Comparison of ENCODE assay signal across 10 cellular contexts in genomic region chr19:13132471-13133166, GRCh38. TPM values are rescaled to one million over a fixed set of nuclear protein-coding genes. Genes with fewer than 3 reads are reported as not detected.
A peak's percentile ranks its signal among the peaks of the same experiment; 100 is the strongest.
DNase-seq lines count a peak whose midpoint lies in the region; ATAC-seq, FAIRE-seq and TF ChIP-seq lines count a peak whose summit lies in the region.
"Had no signal": no experiment of that assay in that cellular context is flagged by ENCODE, and none has a peak within 500 bp of the region (broad histone marks: within the 10 kb centered on the region; RNA-seq: fewer than 3 reads in every experiment).

No MANE protein-coding gene starts in this region.

- CTCF ChIA-PET in activated naive CD4-positive, alpha-beta T cell treated with anti-CD3 and anti-CD28 coated beads for 36 hours (lab: Charles Lee), result interaction anchor here (0.6 to 1.4 kb wide), 3 partner anchors 24 to 33 kb away, joined by 3 to 4 read pairs (median 4); no protein-coding TSS in a partner anchor

- H3K27ac ChIP-seq in body of pancreas, result no peak overlapping the region
- H3K27ac ChIP-seq: C4-2B, VCaP had no signal

- no peak overlapping the region for H3K4me3 Mint-ChIP-seq in activated naive CD4-positive, alpha-beta T cell treated with anti-CD3 and anti-CD28 coated beads for 36 hours
- H3K4me3 Mint-ChIP-seq in memory B cell, result no peak overlapping the region

- in situ Hi-C loops in GM13976 (cut with MboI; ENCODE audit: low sequenced_read_pairs, unreplicated experiment), result no loop called here

- H3K4me1 Mint-ChIP-seq in activated naive CD4-positive, alpha-beta T cell treated with anti-CD3 and anti-CD28 coated beads for 36 hours (ENCODE audit: low read depth), result peaks cover 38% of the 10 kb centered on the region
- H3K4me1 Mint-ChIP-seq in memory B cell, result peaks cover 9% of the 10 kb centered on the region

- no peaks in the 10 kb centered on the region for H3K9me3 ChIP-seq in body of pancreas

- no peak for ATAC-seq in memory B cell (ENCODE audit: low read depth)
- ATAC-seq in body of pancreas, result no peak

- no peaks in the 10 kb centered on the region for H3K27me3 Mint-ChIP-seq in activated naive CD4-positive, alpha-beta T cell treated with anti-CD3 and anti-CD28 coated beads for 36 hours (ENCODE audit: low read depth)
- H3K27me3 Mint-ChIP-seq in memory B cell, result no peaks in the 10 kb centered on the region

- intact Hi-C loops in activated naive CD4-positive, alpha-beta T cell treated with anti-CD3 and anti-CD28 coated beads for 36 hours (cut with micrococcal nuclease), result no loop called here
- intact Hi-C loops in body of pancreas (cut with DNase I), result no loop called here

- FAIRE-seq in RCC 7860 (lab: Jason Lieb, UNC), result no peak

- peaks cover 9% of the 10 kb centered on the region for H3K4me1 ChIP-seq in body of pancreas

- TF ChIP-seq CTCF in GM13976 (IDR thresholded peaks at IDR 0.05; ENCODE audit: borderline replicate concordance, control extremely low read depth, extremely low read depth, insufficient read depth, missing control alignments) (no peak), body of pancreas (IDR thresholded peaks at IDR 0.05) (no peak), GM10266 (IDR thresholded peaks at IDR 0.05; ENCODE audit: control insufficient read depth, insufficient read depth, low read depth, missing control alignments) (no peak)

- H3K36me3 Mint-ChIP-seq in activated naive CD4-positive, alpha-beta T cell treated with anti-CD3 and anti-CD28 coated beads for 36 hours (ENCODE audit: low read depth), result peaks cover 8% of the 10 kb centered on the region
- peaks cover 5% of the 10 kb centered on the region for H3K36me3 Mint-ChIP-seq in memory B cell

- H3K36me3 ChIP-seq in body of pancreas (replicated peaks in 1 of 2; ENCODE audit: insufficient read depth in 1 of 2, low read depth in 2 of 2), result peaks cover 0 to 7% of the 10 kb centered on the region in 2 donors

- DNase-seq in AG08395 (ENCODE audit: low spot score) (peak; percentile 85), RCC 7860 (ENCODE audit: low spot score) (peak; percentile 27), memory B cell (ENCODE audit: low spot score in 2 of 2) (no peak), GM13976 (ENCODE audit: low spot score) (no peak), body of pancreas (no peak), GM10266 (ENCODE audit: extremely low spot score) (no peak), GM19238 (ENCODE audit: insufficient read length, low spot score) (no peak)
- DNase-seq in activated naive CD4-positive, alpha-beta T cell treated with anti-CD3 and anti-CD28 coated beads for 36 hours, result peak; percentile 51

- 68 to 76% methylated on average over 7 to 8 of the region's 8 CpGs for WGBS in body of pancreas, 2 donors

- peak overlapping the region; percentile 79 for H3K27ac Mint-ChIP-seq in activated naive CD4-positive, alpha-beta T cell treated with anti-CD3 and anti-CD28 coated beads for 36 hours
- peak overlapping the region; percentile 69 for H3K27ac Mint-ChIP-seq in memory B cell

- H3K4me3 ChIP-seq in body of pancreas, result no peak overlapping the region

- no peak for TF ChIP-seq POLR2A in body of pancreas (IDR thresholded peaks at IDR 0.05)

- H3K27me3 ChIP-seq in body of pancreas, result no peaks in the 10 kb centered on the region

- H3K9me3 Mint-ChIP-seq in activated naive CD4-positive, alpha-beta T cell treated with anti-CD3 and anti-CD28 coated beads for 36 hours, result no peaks in the 10 kb centered on the region
- no peaks in the 10 kb centered on the region for H3K9me3 Mint-ChIP-seq in memory B cell

RNA-seq across cellular contexts. Expression of gene NACC1, which starts 14.6 kb away (rescaled TPM):
- 10 to 100 TPM; 41.3 to 45.0 TPM for total RNA-seq in activated naive CD4-positive, alpha-beta T cell treated with anti-CD3 and anti-CD28 coated beads for 36 hours
- total RNA-seq in body of pancreas, result 10 to 100 TPM in 1 of 2 donors, 1 to 10 TPM in 1; 6.0 to 15.5 TPM

RNA-seq across cellular contexts. Expression of gene TRMT1, which starts 16.1 kb away (rescaled TPM):
- total RNA-seq in activated naive CD4-positive, alpha-beta T cell treated with anti-CD3 and anti-CD28 coated beads for 36 hours, result 10 to 100 TPM; 55.8 to 59.6 TPM
- 10 to 100 TPM; 21.5 to 36.3 TPM for total RNA-seq in body of pancreas

RNA-seq across cellular contexts. Expression of gene STX10, which starts 17.6 kb away (rescaled TPM):
- total RNA-seq in activated naive CD4-positive, alpha-beta T cell treated with anti-CD3 and anti-CD28 coated beads for 36 hours, result 10 to 100 TPM; 48.3 to 48.9 TPM
- total RNA-seq in body of pancreas, result 10 to 100 TPM; 54.2 to 65.3 TPM

RNA-seq across cellular contexts. Expression of gene IER2, which starts 17.6 kb away (rescaled TPM):
- 100 to 1,000 TPM; 120 to 123 TPM for total RNA-seq in activated naive CD4-positive, alpha-beta T cell treated with anti-CD3 and anti-CD28 coated beads for 36 hours
- total RNA-seq in body of pancreas, result 100 to 1,000 TPM; 162 to 857 TPM

RNA-seq across cellular contexts. Expression of gene LYL1, which starts 30.0 kb away (rescaled TPM):
- 1 to 10 TPM; 1.8 to 2.2 TPM for total RNA-seq in activated naive CD4-positive, alpha-beta T cell treated with anti-CD3 and anti-CD28 coated beads for 36 hours
- 1 to 10 TPM; 3.4 to 6.9 TPM for total RNA-seq in body of pancreas

Comparison
In these comparisons a context has a peak if more than half of its experiments do, and no peak if none do; other contexts are left out.
1. DNase-seq: peak in AG08395 (single experiment), RCC 7860 (single experiment) and activated naive CD4-positive, alpha-beta T cell treated with anti-CD3 and anti-CD28 coated beads for 36 hours (single experiment); none in memory B cell (0 of 2), GM13976 (single experiment), body of pancreas (0 of 4), GM10266 (single experiment) and GM19238 (single experiment).